ENCODE assay signal across 11 cellular contexts in the genomic region with DNA sequence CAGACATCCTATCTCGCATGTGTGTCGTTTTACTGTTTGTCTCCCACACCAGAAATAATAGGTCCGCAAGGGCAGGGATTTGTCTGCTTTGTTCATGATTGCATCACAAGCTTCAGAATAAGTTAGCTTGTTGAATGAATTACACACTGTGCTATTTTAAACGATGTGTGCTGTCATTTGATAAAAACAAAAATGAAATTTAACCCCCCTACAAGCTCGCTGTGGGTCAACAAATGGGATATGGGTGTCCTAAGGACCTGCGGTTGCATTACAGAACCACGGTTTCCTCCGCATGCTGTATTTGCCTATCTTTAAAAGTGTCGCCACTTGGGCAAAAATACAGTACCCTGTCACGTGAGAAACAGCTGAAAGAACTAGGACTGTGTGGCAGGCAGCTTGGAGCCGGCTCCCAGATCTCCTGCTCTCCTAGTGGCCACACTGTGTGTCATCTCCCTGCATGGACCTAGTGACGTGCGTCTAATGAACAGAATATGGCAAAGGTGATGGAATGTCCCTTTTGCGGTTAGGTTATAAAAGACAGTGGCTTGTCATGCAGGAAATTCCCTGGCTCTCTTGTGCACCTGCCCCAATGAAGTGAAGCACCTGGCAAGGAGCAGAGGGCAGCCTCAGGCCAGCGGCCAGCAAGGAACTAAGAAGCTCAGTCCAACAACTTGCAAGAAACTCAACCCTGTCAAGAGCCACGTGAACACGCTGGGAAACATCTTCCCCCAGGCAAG. TPM values are rescaled to one million over a fixed set of nuclear protein-coding genes. Genes with fewer than 3 reads are reported as not detected.
A peak's percentile ranks its signal among the peaks of the same experiment; 100 is the strongest.
DNase-seq lines count a peak whose midpoint lies in the region; ATAC-seq and TF ChIP-seq lines count a peak whose summit lies in the region.
"Had no signal": no experiment of that assay in that cellular context is flagged by ENCODE, and none has a peak within 500 bp of the region (broad histone marks: within the 10 kb centered on the region; RNA-seq: fewer than 3 reads in every experiment).

No MANE protein-coding gene starts in this region.

- 80 to 87% methylated on average over 17 of the region's 17 CpGs for WGBS in thyroid gland, 2 donors

- intact Hi-C loops in dorsolateral prefrontal cortex (cut with DNase I) = no loop called here
- intact Hi-C loops in thyroid gland (cut with DNase I) = no loop called here

- no peaks in the 10 kb centered on the region for H3K27me3 Mint-ChIP-seq in CD4-positive, CD25-positive, alpha-beta regulatory T cell
- H3K27me3 Mint-ChIP-seq in type B pancreatic cell = no peaks in the 10 kb centered on the region

- peak overlapping the region in 2 of 3 donors; percentile 22 to 85 for H3K27ac Mint-ChIP-seq in CD4-positive, CD25-positive, alpha-beta regulatory T cell
- no peak overlapping the region for H3K27ac Mint-ChIP-seq in type B pancreatic cell

- TF ChIP-seq CTCF in choroid plexus epithelial cell (conservative IDR thresholded peaks at IDR 0.05; ENCODE audit: low read depth, low read length) (no peak), dorsolateral prefrontal cortex (IDR thresholded peaks at IDR 0.05 in 54 of 56, conservative IDR thresholded peaks at IDR 0.05 in 2 of 56; ENCODE audit: low read depth in 1 of 56, partially characterized antibody in 56 of 56) (no peak), thyroid gland (IDR thresholded peaks at IDR 0.05) (no peak), type B pancreatic cell (conservative IDR thresholded peaks at IDR 0.05) (no peak)

- no peak for ATAC-seq in CD4-positive, CD25-positive, alpha-beta regulatory T cell (ENCODE audit: low read depth in 2 of 2)
- ATAC-seq in GM19023 (IDR thresholded peaks at IDR 0.05; ENCODE audit: unreplicated experiment) = peak; percentile 53
- ATAC-seq in HG03354 (IDR thresholded peaks at IDR 0.05; ENCODE audit: poor library complexity, severe bottlenecking, unreplicated experiment) = peak; percentile 43

- peaks cover 24 to 68% (median 57%) of the 10 kb centered on the region in 4 donors for H3K4me1 Mint-ChIP-seq in CD4-positive, CD25-positive, alpha-beta regulatory T cell
- H3K4me1 Mint-ChIP-seq in type B pancreatic cell (ENCODE audit: unreplicated experiment) = peaks cover 18% of the 10 kb centered on the region

- H3K27me3 ChIP-seq in CD4-positive, CD25-positive, alpha-beta regulatory T cell (ENCODE audit: control insufficient read depth, insufficient read depth, low read length) = no peaks in the 10 kb centered on the region
- H3K27me3 ChIP-seq in dorsolateral prefrontal cortex (no peaks in the 10 kb centered on the region), thyroid gland (no peaks in the 10 kb centered on the region)

- H3K4me3 ChIP-seq in CD4-positive, CD25-positive, alpha-beta regulatory T cell (ENCODE audit: low read depth, low read length) = no peak overlapping the region
- H3K4me3 ChIP-seq in choroid plexus epithelial cell (ENCODE audit: low read depth, low read length) (no peak overlapping the region), dorsolateral prefrontal cortex (no peak overlapping the region), thyroid gland (replicated peaks in 1 of 3) (no peak overlapping the region)

- peaks cover 38% of the 10 kb centered on the region for H3K36me3 ChIP-seq in CD4-positive, CD25-positive, alpha-beta regulatory T cell (ENCODE audit: control insufficient read depth, insufficient read depth, low read length)
- H3K36me3 ChIP-seq in thyroid gland = peaks cover 14 to 21% of the 10 kb centered on the region in 2 donors

- peak overlapping the region in 2 of 4 donors; percentile 39 to 61 for H3K4me3 Mint-ChIP-seq in CD4-positive, CD25-positive, alpha-beta regulatory T cell
- no peak overlapping the region for H3K4me3 Mint-ChIP-seq in type B pancreatic cell

- no peak for DNase-seq in CD4-positive, CD25-positive, alpha-beta regulatory T cell
- peak; percentile 57 for DNase-seq in choroid plexus epithelial cell (ENCODE audit: low read depth)
- no peak for DNase-seq in dorsolateral prefrontal cortex
- DNase-seq in thyroid gland = no peak
- no peak for DNase-seq in hippocampal formation (lab: John Stamatoyannopoulos, UW)
- no peak for DNase-seq in type B pancreatic cell (ENCODE audit: extremely low spot score, unreplicated experiment)
- DNase-seq: activated CD4-positive, alpha-beta T cell treated with anti-CD3 and anti-CD28 coated beads for 4 hours; Kasumi-1 had no signal

- H3K9me3 Mint-ChIP-seq in CD4-positive, CD25-positive, alpha-beta regulatory T cell = peaks cover 0 to under 1% (median 0%) of the 10 kb centered on the region in 7 donors
- no peaks in the 10 kb centered on the region for H3K9me3 Mint-ChIP-seq in type B pancreatic cell

- H3K36me3 Mint-ChIP-seq in CD4-positive, CD25-positive, alpha-beta regulatory T cell = peaks cover 50% of the 10 kb centered on the region
- peaks cover 49% of the 10 kb centered on the region for H3K36me3 Mint-ChIP-seq in type B pancreatic cell

- TF ChIP-seq POLR2A in thyroid gland (IDR thresholded peaks at IDR 0.05) = no peak

- H3K27ac ChIP-seq in CD4-positive, CD25-positive, alpha-beta regulatory T cell (ENCODE audit: insufficient read depth, low read length, poor library complexity, severe bottlenecking) = no peak overlapping the region
- H3K27ac ChIP-seq in dorsolateral prefrontal cortex (no peak overlapping the region), thyroid gland (no peak overlapping the region)

- H3K4me1 ChIP-seq in CD4-positive, CD25-positive, alpha-beta regulatory T cell (ENCODE audit: control insufficient read depth, insufficient read depth, low read length, poor library complexity, severe bottlenecking) = peaks cover 18% of the 10 kb centered on the region
- H3K4me1 ChIP-seq in thyroid gland = peaks cover 0 to 10% of the 10 kb centered on the region in 2 donors

- no peaks in the 10 kb centered on the region for H3K9me3 ChIP-seq in CD4-positive, CD25-positive, alpha-beta regulatory T cell (ENCODE audit: control insufficient read depth in 2 of 2, low read length in 2 of 2)
- no peaks in the 10 kb centered on the region for H3K9me3 ChIP-seq in thyroid gland

RNA-seq across cellular contexts. Expression of a gene that starts 32.9 kb away (rescaled TPM):
- 0.39 TPM for total RNA-seq in CD4-positive, CD25-positive, alpha-beta regulatory T cell
- under 1 TPM in 3 of 4 donors, not detected in 1; 0.30 to 0.39 (median 0.38) TPM for polyA plus RNA-seq in CD4-positive, CD25-positive, alpha-beta regulatory T cell
- total RNA-seq in dorsolateral prefrontal cortex (1 to 10 TPM in 78 of 120 experiments, under 1 TPM in 39, not detected in 3; 0.18 to 5.9 (median 1.3) TPM), thyroid gland (10 to 100 TPM; 16.4 to 45.5 (median 24.5) TPM), type B pancreatic cell (ENCODE audit: low replicate concordance) (0.67 and 1.3 TPM in 2 replicates)
- total RNA-seq: renal cortical epithelial cell had no signal

RNA-seq across cellular contexts. Expression of a gene that starts 46.9 kb away (rescaled TPM):
- total RNA-seq in CD4-positive, CD25-positive, alpha-beta regulatory T cell = 51.3 TPM
- 10 to 100 TPM; 64.8 to 72.6 (median 67.4) TPM for polyA plus RNA-seq in CD4-positive, CD25-positive, alpha-beta regulatory T cell
- total RNA-seq in dorsolateral prefrontal cortex (100 to 1,000 TPM in 99 of 120 experiments, 10 to 100 TPM in 21; 67.8 to 164 (median 115) TPM), thyroid gland (100 to 1,000 TPM in 2 of 4 donors, 10 to 100 TPM in 2; 88.3 to 104 (median 95.6) TPM), type B pancreatic cell (ENCODE audit: low replicate concordance) (79.2 and 81.0 TPM in 2 replicates)

Comparison
In these comparisons a context has a peak if more than half of its experiments do, and no peak if none do; other contexts are left out.
1. ATAC-seq: peak in GM19023 (single experiment) and HG03354 (single experiment); none in CD4-positive, CD25-positive, alpha-beta regulatory T cell (0 of 2).